Comparison of ENCODE assay signal across 8 cellular contexts in the genomic region with DNA sequence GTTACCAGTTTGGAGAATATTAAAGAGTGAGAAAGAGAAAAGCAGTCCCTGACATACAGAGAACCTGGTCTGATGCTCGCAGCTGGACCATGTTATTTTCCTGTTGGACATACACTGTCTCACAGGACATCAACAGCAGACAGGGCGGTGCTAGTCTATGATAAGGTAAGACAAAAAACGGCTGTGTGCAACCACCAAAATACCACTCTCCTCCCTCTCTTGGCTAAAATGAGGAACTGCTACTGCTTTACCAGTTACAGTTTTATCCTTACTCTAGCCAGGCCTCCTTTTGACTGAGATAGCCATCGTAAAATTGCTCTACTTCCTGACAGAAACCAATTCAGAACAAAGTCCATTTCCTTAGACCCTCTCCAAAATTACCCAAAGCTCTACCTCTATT. TPM values are rescaled to one million over a fixed set of nuclear protein-coding genes. Genes with fewer than 3 reads are reported as not detected.
A peak's percentile ranks its signal among the peaks of the same experiment; 100 is the strongest.
DNase-seq lines count a peak whose midpoint lies in the region; ATAC-seq, FAIRE-seq and TF ChIP-seq lines count a peak whose summit lies in the region.

No MANE protein-coding gene starts in this region.

- TF ChIP-seq EP300 in H1 (IDR thresholded peaks at IDR 0.05; ENCODE audit: borderline replicate concordance in 1 of 2, low read depth in 2 of 2, low read length in 2 of 2) = no peak

- H3K79me1 ChIP-seq in H1 (ENCODE audit: low read depth, low read length) = no peaks in the 10 kb centered on the region

- H3K23ac ChIP-seq in H1 (ENCODE audit: insufficient read length) = no peak overlapping the region

- peak; percentile 9 for DNase-seq in Jurkat, Clone E6-1 (ENCODE audit: low read depth, low spot score)
- no peak for DNase-seq in H1 (ENCODE audit: low read depth in 1 of 2, low spot score in 2 of 2)
- DNase-seq in dorsolateral prefrontal cortex = no peak
- DNase-seq in tibial artery = no peak
- DNase-seq in AG08395 (ENCODE audit: low spot score) = no peak
- DNase-seq in HCEC 1CT = no peak

- CTCF ChIA-PET in H1 (lab: Charles Lee; ENCODE audit: partially characterized antibody) = interaction anchor here (0.9 to 1.9 kb wide), 6 partner anchors 9 to 92 kb away, joined by 3 to 8 read pairs (median 4); no protein-coding TSS in a partner anchor

- H3K9ac ChIP-seq in H1 (replicated peaks in 1 of 4; ENCODE audit: extremely low read depth in 1 of 4, low read depth in 3 of 4, low read length in 3 of 4) = no peak overlapping the region

- no peaks in the 10 kb centered on the region for H4K20me1 ChIP-seq in H1 (replicated peaks in 1 of 2; ENCODE audit: control insufficient read depth in 1 of 2, insufficient read depth in 2 of 2, low read length in 2 of 2)

- H3K27ac ChIP-seq in H1 (ENCODE audit: low read depth, low read length) (no peak overlapping the region), dorsolateral prefrontal cortex (no peak overlapping the region), tibial artery (no peak overlapping the region)

- H3K56ac ChIP-seq in H1 (replicated peaks; ENCODE audit: insufficient read length, low read depth, low read length) = no peak overlapping the region

- no peak overlapping the region for H4K91ac ChIP-seq in H1 (replicated peaks; ENCODE audit: insufficient read length, low read length)

- H3K27me3 ChIP-seq in H1 (replicated peaks in 1 of 4; ENCODE audit: control insufficient read depth in 3 of 4, extremely low read depth in 1 of 4, insufficient read depth in 3 of 4, low read length in 3 of 4) = no peaks in the 10 kb centered on the region
- H3K27me3 ChIP-seq in dorsolateral prefrontal cortex = no peaks in the 10 kb centered on the region
- no peaks in the 10 kb centered on the region for H3K27me3 ChIP-seq in tibial artery

- no peak overlapping the region for H4K5ac ChIP-seq in H1 (ENCODE audit: insufficient read length, low read depth, low read length)

- intact Hi-C loops in dorsolateral prefrontal cortex (cut with DNase I) (no loop called here), tibial artery (cut with DNase I; ENCODE audit: low total_unique reads) (no loop called here)

- no peak overlapping the region for H2BK20ac ChIP-seq in H1 (ENCODE audit: low read length)

- H3K4me1 ChIP-seq in H1 (replicated peaks in 1 of 4; ENCODE audit: control insufficient read depth in 3 of 4, insufficient read depth in 4 of 4, low read length in 3 of 4) = peaks cover 0 to 5% (median 0%) of the 10 kb centered on the region in 4 experiments; a peak in 1 of 7 replicates
- H3K4me1 ChIP-seq in tibial artery = no peaks in the 10 kb centered on the region

- TF ChIP-seq POLR2A in H1 (IDR thresholded peaks at IDR 0.05; ENCODE audit: control extremely low read depth in 1 of 2, low read depth in 2 of 2, low read length in 2 of 2) = no peak

- no peak overlapping the region for H2BK120ac ChIP-seq in H1 (replicated peaks; ENCODE audit: low read depth, low read length)

- H3K79me2 ChIP-seq in H1 (ENCODE audit: control insufficient read depth in 1 of 2, insufficient read depth in 2 of 2, low read length in 2 of 2) = no peaks in the 10 kb centered on the region

- H2BK15ac ChIP-seq in H1 (ENCODE audit: low read length) = no peak overlapping the region

- WGBS in H1 (ENCODE audit: extremely low coverage in 1 of 2, insufficient coverage in 1 of 2, insufficient read length in 1 of 2, insufficient replicate concordance in 2 of 2, low coverage in 1 of 2, low lambda C conversion rate in 2 of 2, missing lambda C conversion rate in 1 of 2), 2 experiments = 88% methylated on average over 4 of the region's 4 CpGs; no CpG with 5 or more reads in 1 of the 2 experiments

- H3K36me3 ChIP-seq in H1 (ENCODE audit: control insufficient read depth in 2 of 4, insufficient read depth in 4 of 4, low read length in 3 of 4) (no peaks in the 10 kb centered on the region), tibial artery (no peaks in the 10 kb centered on the region)

- H3K4ac ChIP-seq in H1 (replicated peaks; ENCODE audit: insufficient read length, low read depth, low read length) = no peak overlapping the region

- peaks cover 3 to 7% of the 10 kb centered on the region in 2 experiments; a peak in 2 of 4 replicates for H3K9me3 ChIP-seq in H1 (ENCODE audit: insufficient read depth in 2 of 2, low read depth in 1 of 2, low read length in 1 of 2)
- H3K9me3 ChIP-seq in tibial artery = no peaks in the 10 kb centered on the region

- no peak overlapping the region for H2BK5ac ChIP-seq in H1 (ENCODE audit: low read depth, low read length)

- TF ChIP-seq CTCF in H1 (IDR thresholded peaks at IDR 0.05; ENCODE audit: control extremely low read depth in 1 of 3, insufficient read depth in 1 of 3, low read depth in 1 of 3, low read length in 3 of 3) (peak in 2 of 3 experiments; percentile 36 to 56; a peak in 2 of 4 replicates), dorsolateral prefrontal cortex (IDR thresholded peaks at IDR 0.05 in 54 of 56, conservative IDR thresholded peaks at IDR 0.05 in 2 of 56; ENCODE audit: low read depth in 1 of 56, partially characterized antibody in 56 of 56) (peak in 2 of 56 donors; percentile 9 to 10), tibial artery (IDR thresholded peaks at IDR 0.05) (no peak)

- peak; percentile 45 to 49 for TF ChIP-seq RAD21 in H1 (IDR thresholded peaks at IDR 0.05 in 1 of 2, conservative IDR thresholded peaks at IDR 0.05 in 1 of 2; ENCODE audit: low read depth in 2 of 2, low read length in 2 of 2)

- H3K23me2 ChIP-seq in H1 (ENCODE audit: low read depth, low read length) = no peaks in the 10 kb centered on the region

- ATAC-seq in GM18498 (IDR thresholded peaks at IDR 0.05; ENCODE audit: unreplicated experiment) (peak; percentile 99), GM21717 (IDR thresholded peaks at IDR 0.05; ENCODE audit: unreplicated experiment) (peak; percentile 98)

- H2BK12ac ChIP-seq in H1 (ENCODE audit: low read depth, low read length) = no peak overlapping the region

- no peak for FAIRE-seq in H1 (lab: Jason Lieb, UNC)

- no peak overlapping the region for H2AK5ac ChIP-seq in H1 (ENCODE audit: low read depth, low read length)

- no peak overlapping the region for H3K14ac ChIP-seq in H1 (ENCODE audit: insufficient read length)

- no peak overlapping the region for H4K8ac ChIP-seq in H1 (ENCODE audit: extremely low read depth, insufficient read depth, low read length)

- H3K4me2 ChIP-seq in H1 (ENCODE audit: insufficient read depth in 1 of 2, low read depth in 2 of 2, low read length in 2 of 2) = no peak overlapping the region

- no peak overlapping the region for H2AFZ ChIP-seq in H1 (ENCODE audit: low read length)

- no peak overlapping the region for H3K18ac ChIP-seq in H1 (ENCODE audit: extremely low read depth, low read length)

- POLR2A ChIA-PET in H1 (lab: Charles Lee; ENCODE audit: partially characterized antibody) = no interaction called here

- H3K4me3 ChIP-seq in Jurkat, Clone E6-1 (ENCODE audit: low read length) = no peak overlapping the region
- H3K4me3 ChIP-seq in H1 (ENCODE audit: extremely low read depth in 1 of 4, insufficient read depth in 2 of 4, low read depth in 3 of 4, low read length in 4 of 4) (no peak overlapping the region), dorsolateral prefrontal cortex (no peak overlapping the region), tibial artery (no peak overlapping the region)

TF ChIP-seq in H1, 55 proteins besides CTCF, POLR2A, EP300 and RAD21:
- TF ChIP-seq GABPA (IDR thresholded peaks at IDR 0.05; ENCODE audit: borderline replicate concordance, insufficient read depth, low read length) (no peak), BACH1 (IDR thresholded peaks at IDR 0.05; ENCODE audit: low read length) (no peak), BRCA1 (IDR thresholded peaks at IDR 0.05; ENCODE audit: low read depth, low read length) (no peak), EGR1 (IDR thresholded peaks at IDR 0.05; ENCODE audit: borderline replicate concordance, low read depth, low read length) (no peak), FOSL1 (IDR thresholded peaks at IDR 0.05; ENCODE audit: insufficient read depth, low read depth, low read length) (no peak), CREB1 (IDR thresholded peaks at IDR 0.05) (no peak)
- TF ChIP-seq, protein P1, sequence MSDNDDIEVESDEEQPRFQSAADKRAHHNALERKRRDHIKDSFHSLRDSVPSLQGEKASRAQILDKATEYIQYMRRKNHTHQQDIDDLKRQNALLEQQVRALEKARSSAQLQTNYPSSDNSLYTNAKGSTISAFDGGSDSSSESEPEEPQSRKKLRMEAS (IDR thresholded peaks at IDR 0.05) = no peak
- TF ChIP-seq, protein P2, sequence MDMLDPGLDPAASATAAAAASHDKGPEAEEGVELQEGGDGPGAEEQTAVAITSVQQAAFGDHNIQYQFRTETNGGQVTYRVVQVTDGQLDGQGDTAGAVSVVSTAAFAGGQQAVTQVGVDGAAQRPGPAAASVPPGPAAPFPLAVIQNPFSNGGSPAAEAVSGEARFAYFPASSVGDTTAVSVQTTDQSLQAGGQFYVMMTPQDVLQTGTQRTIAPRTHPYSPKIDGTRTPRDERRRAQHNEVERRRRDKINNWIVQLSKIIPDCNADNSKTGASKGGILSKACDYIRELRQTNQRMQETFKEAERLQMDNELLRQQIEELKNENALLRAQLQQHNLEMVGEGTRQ (IDR thresholded peaks at IDR 0.05; ENCODE audit: low read length) = no peak

RNA-seq across cellular contexts. Expression of gene ERGIC2, which starts 47.0 kb away (rescaled TPM):
- 98.9 TPM for polyA plus RNA-seq in Jurkat, Clone E6-1 (2012; ENCODE audit: insufficient read depth, insufficient read length)
- total RNA-seq in H1 (2021; fragmentation: NEBNext Ultra II Directional; extraction: Animal tissue kit (Norgen Biotek cat#: 25700)) = 54.8 and 61.8 TPM in 2 replicates
- 7.0 and 16.5 TPM in 2 replicates for polyA plus RNA-seq in H1 (2011; rRNA removed)
- polyA plus RNA-seq in H1 (2011; cell fraction: cytosol; rRNA removed) = 14.2 TPM
- 6.2 TPM for polyA plus RNA-seq in H1 (2011; cell fraction: nucleus; rRNA removed)
- polyA plus RNA-seq in H1 (2012, experiment 1 of 2) = 20.9 to 39.5 TPM (median 23.0 TPM) in 4 replicates
- polyA plus RNA-seq in H1 (2012, experiment 2 of 2) = 4.2 TPM
- 108 TPM for polyA plus RNA-seq in H1 (2013, experiment 1 of 2)
- 123 TPM for polyA plus RNA-seq in H1 (2013, experiment 2 of 2)
- 12.8 and 19.9 TPM in 2 replicates for polyA minus RNA-seq in H1 (2011; rRNA and poly(A)+ RNA removed)
- polyA minus RNA-seq in H1 (2011; cell fraction: cytosol; rRNA and poly(A)+ RNA removed) = 12.2 TPM
- 45.6 TPM for polyA minus RNA-seq in H1 (2011; cell fraction: nucleus; rRNA and poly(A)+ RNA removed)
- 10 to 100 TPM; 37.3 to 95.8 (median 66.5) TPM for total RNA-seq in dorsolateral prefrontal cortex

Comparison
In these comparisons a context has a peak if more than half of its experiments do, and no peak if none do; other contexts are left out.
1. CTCF ChIP-seq: peak in H1 (2 of 3); none in tibial artery (0 of 2).